In genomic region chr6:169230322-169230665, GRCh38 we compare ENCODE assay signal across 27 cellular contexts. TPM values are rescaled to one million over a fixed set of nuclear protein-coding genes. Genes with fewer than 3 reads are reported as not detected.
A peak's percentile ranks its signal among the peaks of the same experiment; 100 is the strongest.
DNase-seq lines count a peak whose midpoint lies in the region; ATAC-seq and TF ChIP-seq lines count a peak whose summit lies in the region.
"Had no signal": no experiment of that assay in that cellular context is flagged by ENCODE, and none has a peak within 500 bp of the region (broad histone marks: within the 10 kb centered on the region; RNA-seq: fewer than 3 reads in every experiment).

No MANE protein-coding gene starts in this region.

- no peaks in the 10 kb centered on the region for H3K4me1 ChIP-seq in muscle layer of duodenum (ENCODE audit: control insufficient read depth in 1 of 2, insufficient read depth in 2 of 2, low read length in 2 of 2)
- H3K4me1 ChIP-seq in thoracic aorta (ENCODE audit: control insufficient read depth in 1 of 2, low read depth in 2 of 2), result peaks cover 0 to 19% of the 10 kb centered on the region in 2 donors
- no peaks in the 10 kb centered on the region for H3K4me1 ChIP-seq in Caco-2
- H3K4me1 ChIP-seq: neural progenitor cell, upper lobe of left lung had no signal

- H3K27me3 Mint-ChIP-seq in chondrocyte (ENCODE audit: low read depth) (no peaks in the 10 kb centered on the region), Caco-2 (ENCODE audit: insufficient read depth, unreplicated experiment) (no peaks in the 10 kb centered on the region)

- peak overlapping the region; percentile 71 for H3K27ac Mint-ChIP-seq in chondrocyte (ENCODE audit: unreplicated experiment)
- H3K27ac Mint-ChIP-seq in Caco-2 (ENCODE audit: unreplicated experiment), result no peak overlapping the region
- H3K27ac Mint-ChIP-seq: activated CD8-positive, alpha-beta T cell treated with anti-CD3 and anti-CD28 coated beads, Interleukin-2, amount 10 ng/mL, durations not matched to agents 7 days and 5 days; activated naive CD8-positive, alpha-beta T cell; activated T-cell treated with anti-CD3 and anti-CD28 coated beads, Interleukin-2, amount 50 U/mL, for 24 hours; neural progenitor cell had no signal

- H3K27ac ChIP-seq in muscle layer of duodenum (ENCODE audit: low read length) (peak overlapping the region; percentile 27), thoracic aorta (peak overlapping the region; percentile 48 to 59)
- H3K27ac ChIP-seq: 22Rv1, GM23248, neural progenitor cell, upper lobe of left lung, VCaP had no signal

- BruUV-seq in Caco-2 (replicated peaks; lab: Mats Ljungman, UMichigan), result no TSS peak

- H3K9me3 Mint-ChIP-seq in chondrocyte (ENCODE audit: low read depth) (no peaks in the 10 kb centered on the region), Caco-2 (ENCODE audit: unreplicated experiment) (peaks cover 23% of the 10 kb centered on the region)

- H3K9me3 ChIP-seq in muscle layer of duodenum (ENCODE audit: control insufficient read depth in 1 of 2, low read length in 2 of 2) (no peaks in the 10 kb centered on the region), thoracic aorta (no peaks in the 10 kb centered on the region), Caco-2 (0 out of 2 replicates have a peak, but pooled peaks cover 4% of the 10 kb centered on the region)
- H3K9me3 ChIP-seq: upper lobe of left lung had no signal

- DNase-seq in activated CD8-positive, alpha-beta memory T cell treated with anti-CD3 and anti-CD28 coated beads for 24 hours, result peak; percentile 32
- no peak for DNase-seq in activated CD8-positive, alpha-beta memory T cell treated with anti-CD3 and anti-CD28 coated beads, Interleukin-2, amount 50 U/mL, for 4 hours
- DNase-seq in chondrocyte (ENCODE audit: low spot score), result no peak
- DNase-seq in thoracic aorta (ENCODE audit: low spot score), result no peak
- DNase-seq in Caco-2, result no peak
- DNase-seq in NCI-H1105 (lab: John Stamatoyannopoulos, UW), result no peak
- DNase-seq: activated CD4-positive, alpha-beta T cell treated with anti-CD3 and anti-CD28 coated beads for 4 hours; activated CD8-positive, alpha-beta T cell treated with anti-CD3 and anti-CD28 coated beads, Interleukin-2, amount 10 ng/mL, durations not matched to agents 7 days and 5 days; activated T-cell treated with anti-CD3 and anti-CD28 coated beads, Interleukin-2, amount 50 U/mL, for 24 hours; aorta; DMS79; GF-D8; left colon; NCI-H774; SIG-M5; stimulated activated CD4-positive, alpha-beta T cell treated with anti-CD3 and anti-CD28 coated beads, Interleukin-4, amount 100 ng/mL, for 24 hours; T-helper 9 cell; upper lobe of left lung had no signal

- POLR2A ChIA-PET in Caco-2 (lab: Charles Lee), result no interaction called here

- ATAC-seq in thoracic aorta (ENCODE audit: insufficient number of reproducible peaks, low FRiP score, low read depth) (no peak), HG03439 (IDR thresholded peaks at IDR 0.05; ENCODE audit: unreplicated experiment) (no peak)
- ATAC-seq: activated CD8-positive, alpha-beta T cell treated with anti-CD3 and anti-CD28 coated beads, Interleukin-2, amount 10 ng/mL, durations not matched to agents 7 days and 5 days; left colon had no signal

- intact Hi-C loops in Caco-2 (cut with micrococcal nuclease; ENCODE audit: unreplicated experiment), result no loop called here

- H3K36me3 Mint-ChIP-seq in chondrocyte (ENCODE audit: low read depth) (peaks cover 81% of the 10 kb centered on the region), Caco-2 (ENCODE audit: insufficient read depth, unreplicated experiment) (peaks cover 4% of the 10 kb centered on the region)

- H3K4me3 ChIP-seq in muscle layer of duodenum (ENCODE audit: low read depth in 1 of 2, low read length in 2 of 2), result no peak overlapping the region
- H3K4me3 ChIP-seq in thoracic aorta, result no peak overlapping the region
- no peak overlapping the region for H3K4me3 ChIP-seq in Caco-2 (ENCODE audit: low read depth, low read length)
- H3K4me3 ChIP-seq: GM23248, neural progenitor cell, upper lobe of left lung had no signal

- H3K4me1 Mint-ChIP-seq in chondrocyte (ENCODE audit: low read depth), result peaks cover 14% of the 10 kb centered on the region
- no peaks in the 10 kb centered on the region for H3K4me1 Mint-ChIP-seq in Caco-2 (ENCODE audit: low read depth, unreplicated experiment)
- H3K4me1 Mint-ChIP-seq: central memory CD8-positive, alpha-beta T cell had no signal

- no peak overlapping the region for H3K4me3 Mint-ChIP-seq in chondrocyte (ENCODE audit: unreplicated experiment)
- no peak overlapping the region for H3K4me3 Mint-ChIP-seq in Caco-2 (ENCODE audit: unreplicated experiment)
- H3K4me3 Mint-ChIP-seq: activated CD8-positive, alpha-beta T cell treated with anti-CD3 and anti-CD28 coated beads, Interleukin-2, amount 10 ng/mL, durations not matched to agents 7 days and 5 days; activated naive CD8-positive, alpha-beta T cell; activated T-cell treated with anti-CD3 and anti-CD28 coated beads, Interleukin-2, amount 50 U/mL, for 24 hours; central memory CD8-positive, alpha-beta T cell; neural progenitor cell had no signal

- peaks cover 9 to 36% of the 10 kb centered on the region in 2 donors for H3K36me3 ChIP-seq in muscle layer of duodenum (ENCODE audit: control insufficient read depth in 1 of 2, insufficient read depth in 2 of 2, low read length in 2 of 2)
- H3K36me3 ChIP-seq in thoracic aorta, result peaks cover 77% of the 10 kb centered on the region
- H3K36me3 ChIP-seq in Caco-2 (ENCODE audit: control insufficient read depth, insufficient read depth, low read length), result no peaks in the 10 kb centered on the region
- H3K36me3 ChIP-seq: neural progenitor cell, upper lobe of left lung had no signal

- H3K27me3 ChIP-seq in muscle layer of duodenum (ENCODE audit: low read depth, low read length), result no peaks in the 10 kb centered on the region
- no peaks in the 10 kb centered on the region for H3K27me3 ChIP-seq in thoracic aorta (replicated peaks; ENCODE audit: insufficient read depth)
- no peaks in the 10 kb centered on the region for H3K27me3 ChIP-seq in Caco-2 (replicated peaks; ENCODE audit: control insufficient read depth, insufficient read depth, low read length)
- H3K27me3 ChIP-seq: neural progenitor cell, upper lobe of left lung had no signal

- no peak for TF ChIP-seq CTCF in chondrocyte (IDR thresholded peaks at IDR 0.05)
- TF ChIP-seq CTCF in thoracic aorta (IDR thresholded peaks at IDR 0.05), result no peak
- TF ChIP-seq CTCF in Caco-2 (IDR thresholded peaks at IDR 0.05; ENCODE audit: insufficient read depth in 1 of 2, low read depth in 1 of 2, low read length in 1 of 2, severe bottlenecking in 1 of 2, unreplicated experiment in 1 of 2), result no peak

- CTCF ChIA-PET in Caco-2 (lab: Charles Lee), result no interaction called here

RNA-seq across cellular contexts. Expression of gene THBS2, which starts 23.4 kb away (rescaled TPM):
- total RNA-seq in chondrocyte (1,244 to 1,906 TPM (median 1,285 TPM) in 3 replicates), thoracic aorta (100 to 1,000 TPM; 673 to 817 TPM), Caco-2 (2022) (0.07 TPM in 1 of 2 replicates, not detected in the other)
- total RNA-seq: activated CD8-positive, alpha-beta T cell treated with anti-CD3 and anti-CD28 coated beads, Interleukin-2, amount 10 ng/mL, durations not matched to agents 7 days and 5 days; endothelial cell of umbilical vein had no signal

Comparison
In these comparisons a context has a peak if more than half of its experiments do, and no peak if none do; other contexts are left out.
1. RNA of gene THBS2, which starts 23.4 kb away (total RNA-seq): 1,244 to 1,906 TPM in chondrocyte and 673 to 817 TPM in thoracic aorta; 0.07 TPM in Caco-2; every median in the first group is over 100 times any median in the second.